Comparison of ENCODE assay signal across 9 cellular contexts in the genomic region with DNA sequence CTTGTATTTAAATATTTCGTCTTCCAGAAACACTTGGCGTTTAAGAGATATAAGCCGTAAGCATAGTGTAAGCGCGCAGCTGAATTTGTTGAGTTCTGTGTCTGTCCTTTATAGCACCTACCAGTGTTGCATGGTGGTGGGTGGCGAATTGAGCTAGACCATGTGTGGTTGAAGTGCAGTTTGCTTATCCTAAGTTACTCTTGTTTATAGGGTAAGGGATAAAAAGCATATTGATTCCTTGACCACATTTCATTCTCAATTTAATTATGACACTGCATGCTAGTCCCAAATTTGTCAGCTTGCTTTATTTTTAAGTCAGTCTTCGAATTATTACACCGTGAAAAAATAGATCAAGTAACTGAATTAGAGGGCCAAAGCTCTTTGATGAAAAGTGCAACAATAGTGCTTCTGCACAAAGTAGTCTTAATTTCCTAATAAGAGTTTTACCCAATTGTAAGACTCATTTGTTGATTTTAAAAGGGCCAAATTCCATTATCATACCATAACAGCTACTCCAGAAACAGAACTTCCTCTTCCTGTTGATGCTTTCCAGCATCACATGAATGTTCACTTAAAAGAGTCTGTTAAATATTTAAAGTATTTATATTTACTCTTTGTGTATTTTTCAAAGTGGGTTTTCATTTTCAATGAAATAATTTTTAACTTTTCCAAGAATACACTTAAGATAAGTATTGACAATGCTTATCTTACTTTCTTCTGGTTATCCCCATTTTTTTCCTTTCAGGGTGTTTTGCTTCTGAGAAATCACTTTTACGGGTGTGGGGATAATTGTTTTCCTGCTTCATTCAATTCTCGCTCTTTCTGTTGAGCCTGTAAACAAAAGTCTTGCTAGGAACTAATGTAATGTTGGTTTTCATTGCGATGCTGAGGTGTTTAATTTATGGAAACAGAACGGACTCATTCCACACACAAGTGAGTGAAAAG. TPM values are rescaled to one million over a fixed set of nuclear protein-coding genes. Genes with fewer than 3 reads are reported as not detected.
DNase-seq lines count a peak whose midpoint lies in the region; ATAC-seq, FAIRE-seq and TF ChIP-seq lines count a peak whose summit lies in the region.
"Had no signal": no experiment of that assay in that cellular context is flagged by ENCODE, and none has a peak within 500 bp of the region (broad histone marks: within the 10 kb centered on the region; RNA-seq: fewer than 3 reads in every experiment).

No MANE protein-coding gene starts in this region.

- POLR2A ChIA-PET in HEK293 (lab: Yijun Ruan, JAX): interaction anchor here (0.6 to 1.8 kb wide), 5 partner anchors 13 to 93 kb away, joined by 3 to 5 read pairs (median 4); partner anchors contain the start of gene TLCD5

- TF ChIP-seq CTCF in AG10803 (conservative IDR thresholded peaks at IDR 0.05; ENCODE audit: low read length) (no peak), HEK293 (tag by site-specific recombination; IDR thresholded peaks at IDR 0.05) (no peak), kidney epithelial cell (IDR thresholded peaks at IDR 0.05; ENCODE audit: insufficient read depth, low read length, poor library complexity, severe bottlenecking) (no peak), thyroid gland (IDR thresholded peaks at IDR 0.05) (no peak), D721Med (IDR thresholded peaks at IDR 0.05; ENCODE audit: insufficient read depth, missing control alignments) (no peak)

- H3K36me3 Mint-ChIP-seq in activated naive CD8-positive, alpha-beta T cell treated with anti-CD3 and anti-CD28 coated beads for 36 hours: peaks cover 7% of the 10 kb centered on the region

- intact Hi-C loops in thyroid gland (cut with DNase I): loop anchor here (5.0 kb wide), 1 partner anchor 349 kb away; no protein-coding TSS in a partner anchor

- peak overlapping the region; percentile 65 for H3K4me3 ChIP-seq in AG10803 (ENCODE audit: low read length)
- peak overlapping the region; percentile 84 for H3K4me3 ChIP-seq in HEK293 (ENCODE audit: low read depth, low read length)
- H3K4me3 ChIP-seq in kidney epithelial cell (ENCODE audit: low read depth, low read length): peak overlapping the region; percentile 71
- peak overlapping the region; percentile 45 to 92 (median 65) for H3K4me3 ChIP-seq in thyroid gland (replicated peaks in 1 of 3)

- TF ChIP-seq POLR2A in thyroid gland (IDR thresholded peaks at IDR 0.05): no peak

- H3K27ac ChIP-seq in HEK293 (ENCODE audit: extremely low read depth, low read depth, low read length) (peak overlapping the region; percentile 94; the same call in 1 of the 2 replicates), thyroid gland (peak overlapping the region; percentile 90 to 99 (median 93))

- H3K9me3 ChIP-seq in HEK293 (ENCODE audit: control insufficient read depth, insufficient read depth, low read depth, low read length) (no peaks in the 10 kb centered on the region), thyroid gland (no peaks in the 10 kb centered on the region)

- H3K27me3 ChIP-seq in kidney epithelial cell (ENCODE audit: control insufficient read depth, insufficient read depth, low read length) (no peaks in the 10 kb centered on the region), thyroid gland (no peaks in the 10 kb centered on the region)

- H3K4me1 Mint-ChIP-seq in activated naive CD8-positive, alpha-beta T cell treated with anti-CD3 and anti-CD28 coated beads for 36 hours: peaks cover 26% of the 10 kb centered on the region

- no peak for ATAC-seq in GM18498 (IDR thresholded peaks at IDR 0.05; ENCODE audit: unreplicated experiment)

- CTCF ChIA-PET in HEK293 (lab: Yijun Ruan, JAX): interaction anchor here (0.7 to 1.5 kb wide), 4 partner anchors 47 to 172 kb away, joined by 4 to 7 read pairs (median 5); no protein-coding TSS in a partner anchor

- 23 to 29% methylated on average over 12 of the region's 12 CpGs for WGBS in thyroid gland, 2 donors

- no peak for FAIRE-seq in D721Med (lab: Jason Lieb, UNC)

- H3K36me3 ChIP-seq in HEK293 (ENCODE audit: control insufficient read depth in 2 of 2, insufficient read depth in 1 of 2, low read length in 2 of 2): no peaks in the 10 kb centered on the region
- no peaks in the 10 kb centered on the region for H3K36me3 ChIP-seq in kidney epithelial cell (ENCODE audit: control insufficient read depth, insufficient read depth, low read length)
- H3K36me3 ChIP-seq in thyroid gland: no peaks in the 10 kb centered on the region

- H3K4me1 ChIP-seq in HEK293 (ENCODE audit: control insufficient read depth, insufficient read depth, low read length) (no peaks in the 10 kb centered on the region), thyroid gland (peaks cover 29 to 39% of the 10 kb centered on the region in 2 donors)

- H3K27ac Mint-ChIP-seq in activated naive CD8-positive, alpha-beta T cell treated with anti-CD3 and anti-CD28 coated beads for 36 hours: no peak overlapping the region

- H3K9me3 Mint-ChIP-seq in activated naive CD8-positive, alpha-beta T cell treated with anti-CD3 and anti-CD28 coated beads for 36 hours: peaks cover 6% of the 10 kb centered on the region

- peak; percentile 48 for DNase-seq in AG10803 (ENCODE audit: low read depth)
- DNase-seq in activated naive CD8-positive, alpha-beta T cell treated with anti-CD3 and anti-CD28 coated beads for 36 hours: no peak
- DNase-seq in kidney epithelial cell (ENCODE audit: low read depth): no peak
- no peak for DNase-seq in thyroid gland
- DNase-seq in D721Med (ENCODE audit: insufficient read length, low spot score): no peak
- no peak for DNase-seq in GOT3 (lab: John Stamatoyannopoulos, UW)

- peaks cover 70% of the 10 kb centered on the region for H3K27me3 Mint-ChIP-seq in activated naive CD8-positive, alpha-beta T cell treated with anti-CD3 and anti-CD28 coated beads for 36 hours

- peak overlapping the region; percentile 92 for H3K4me3 Mint-ChIP-seq in activated naive CD8-positive, alpha-beta T cell treated with anti-CD3 and anti-CD28 coated beads for 36 hours

TF ChIP-seq in HEK293, 187 proteins besides CTCF, POLR2A, EP300 and RAD21:
- peak; percentile 63; the same call in 1 of the 2 replicates for TF ChIP-seq ZNF394 (tag by site-specific recombination; IDR thresholded peaks at IDR 0.05; ENCODE audit: borderline replicate concordance)
- TF ChIP-seq ZNF837 (tag by site-specific recombination; IDR thresholded peaks at IDR 0.05): no peak
- peak; percentile 65; the same call in 1 of the 2 replicates for TF ChIP-seq PRDM10 (tag by site-specific recombination; IDR thresholded peaks at IDR 0.05)
- TF ChIP-seq GFI1B (tag by site-specific recombination; IDR thresholded peaks at IDR 0.05): no peak
- no peak for TF ChIP-seq ZFP3 (tag by site-specific recombination; IDR thresholded peaks at IDR 0.05; ENCODE audit: low read depth)
- peak; percentile 79 for TF ChIP-seq PRDM1 (tag by site-specific recombination; IDR thresholded peaks at IDR 0.05)
- TF ChIP-seq ZFHX2 (tag by site-specific recombination; conservative IDR thresholded peaks at IDR 0.05): no peak
- TF ChIP-seq ZBTB48 (tag by site-specific recombination; IDR thresholded peaks at IDR 0.05): no peak
- TF ChIP-seq PRDM6 (tag by site-specific recombination; IDR thresholded peaks at IDR 0.05): peak; percentile 94
- no peak for TF ChIP-seq ZNF530 (tag by site-specific recombination; IDR thresholded peaks at IDR 0.05; ENCODE audit: low read depth)
- no peak for TF ChIP-seq ZNF132 (tag by site-specific recombination; IDR thresholded peaks at IDR 0.05; ENCODE audit: borderline replicate concordance)

RNA-seq across cellular contexts. Expression of gene ARHGEF12, which starts 2.0 kb away (rescaled TPM):
- total RNA-seq in activated naive CD8-positive, alpha-beta T cell treated with anti-CD3 and anti-CD28 coated beads for 36 hours: 10 to 100 TPM; 13.7 to 13.8 TPM
- total RNA-seq in kidney epithelial cell (52.1 and 54.7 TPM in 2 replicates), thyroid gland (100 to 1,000 TPM; 169 to 268 (median 197) TPM)

RNA-seq across cellular contexts. Expression of gene TLCD5, which starts 13.1 kb away (rescaled TPM):
- under 1 TPM; 0.37 to 0.42 TPM for total RNA-seq in activated naive CD8-positive, alpha-beta T cell treated with anti-CD3 and anti-CD28 coated beads for 36 hours
- total RNA-seq in kidney epithelial cell (8.6 and 9.3 TPM in 2 replicates), thyroid gland (10 to 100 TPM; 12.5 to 14.0 (median 13.4) TPM)
- total RNA-seq: mononuclear cell had no signal
